12 cellular contexts compared by ENCODE assay signal in genomic region chr10:103793920-103794883, GRCh38.
DNase-seq lines count a peak whose midpoint lies in the region; ATAC-seq and TF ChIP-seq lines count a peak whose summit lies in the region.
"Had no signal": no experiment of that assay in that cellular context is flagged by ENCODE, and none has a peak within 500 bp of the region (broad histone marks: within the 10 kb centered on the region; RNA-seq: fewer than 3 reads in every experiment).

No MANE protein-coding gene starts in this region.

- H3K36me3 Mint-ChIP-seq in activated CD4-positive, alpha-beta memory T cell treated with anti-CD3 and anti-CD28 coated beads, Interleukin-2, amount 10 ng/mL, durations not matched to agents 7 days and 5 days (ENCODE audit: low read depth), result no peaks in the 10 kb centered on the region
- H3K36me3 Mint-ChIP-seq: activated naive CD4-positive, alpha-beta T cell treated with anti-CD3 and anti-CD28 coated beads, Interleukin-2, amount 10 ng/mL, durations not matched to agents 7 days and 5 days had no signal

- CTCF ChIA-PET in activated CD4-positive, alpha-beta memory T cell treated with anti-CD3 and anti-CD28 coated beads, Interleukin-2, amount 10 ng/mL, durations not matched to agents 7 days and 5 days (lab: Charles Lee), result interaction anchor here (0.7 to 2.8 kb wide), 6 partner anchors 12 to 108 kb away, joined by 3 to 6 read pairs (median 3); no protein-coding TSS in a partner anchor

- POLR2A ChIA-PET in activated CD4-positive, alpha-beta memory T cell treated with anti-CD3 and anti-CD28 coated beads, Interleukin-2, amount 10 ng/mL, durations not matched to agents 7 days and 5 days (lab: Charles Lee), result interaction anchor here (1.2 kb wide), 1 partner anchor 13 kb away, joined by 3 read pairs; no protein-coding TSS in a partner anchor

- no peak overlapping the region for H3K4me3 ChIP-seq in left ventricle myocardium inferior
- no peak overlapping the region for H3K4me3 ChIP-seq in ovary
- H3K4me3 ChIP-seq: K562 had no signal

- intact Hi-C loops in left ventricle myocardium inferior (cut with micrococcal nuclease) (no loop called here), sciatic nerve (cut with DNase I) (no loop called here), ovary (cut with DNase I) (no loop called here)

- TF ChIP-seq CTCF in left ventricle myocardium inferior (IDR thresholded peaks at IDR 0.05; ENCODE audit: borderline replicate concordance) (no peak), ovary (IDR thresholded peaks at IDR 0.05) (no peak)

- TF ChIP-seq POLR2A in ovary (IDR thresholded peaks at IDR 0.05), result no peak

- no peaks in the 10 kb centered on the region for H3K9me3 Mint-ChIP-seq in activated CD4-positive, alpha-beta memory T cell treated with anti-CD3 and anti-CD28 coated beads, Interleukin-2, amount 10 ng/mL, durations not matched to agents 7 days and 5 days
- H3K9me3 Mint-ChIP-seq: activated naive CD4-positive, alpha-beta T cell treated with anti-CD3 and anti-CD28 coated beads, Interleukin-2, amount 10 ng/mL, durations not matched to agents 7 days and 5 days; stimulated activated naive CD8-positive, alpha-beta T cell treated with anti-CD3 and anti-CD28 coated beads, Interleukin-15, amount 100 ng/mL, for 72 hours had no signal

- WGBS in ovary, 3 donors, result 79 to 86% (median 80%) methylated on average over 13 of the region's 13 CpGs

- no peak overlapping the region for H3K4me3 Mint-ChIP-seq in activated CD4-positive, alpha-beta memory T cell treated with anti-CD3 and anti-CD28 coated beads, Interleukin-2, amount 10 ng/mL, durations not matched to agents 7 days and 5 days
- H3K4me3 Mint-ChIP-seq: activated naive CD4-positive, alpha-beta T cell treated with anti-CD3 and anti-CD28 coated beads, Interleukin-2, amount 10 ng/mL, durations not matched to agents 7 days and 5 days; stimulated activated naive CD8-positive, alpha-beta T cell treated with anti-CD3 and anti-CD28 coated beads, Interleukin-15, amount 100 ng/mL, for 72 hours had no signal

- no peak overlapping the region for H3K27ac Mint-ChIP-seq in activated CD4-positive, alpha-beta memory T cell treated with anti-CD3 and anti-CD28 coated beads, Interleukin-2, amount 10 ng/mL, durations not matched to agents 7 days and 5 days
- H3K27ac Mint-ChIP-seq: stimulated activated naive CD8-positive, alpha-beta T cell treated with anti-CD3 and anti-CD28 coated beads, Interleukin-15, amount 100 ng/mL, for 72 hours had no signal

- ATAC-seq in sciatic nerve (peak; percentile 55), GM21825 (IDR thresholded peaks at IDR 0.05; ENCODE audit: unreplicated experiment) (no peak), esophagus mucosa (no peak)
- ATAC-seq: K562; stimulated activated naive CD8-positive, alpha-beta T cell treated with anti-CD3 and anti-CD28 coated beads, Interleukin-15, amount 100 ng/mL, for 72 hours had no signal

- H3K9me3 ChIP-seq in left ventricle myocardium inferior (replicated peaks) (no peaks in the 10 kb centered on the region), ovary (no peaks in the 10 kb centered on the region)

- peaks cover 9% of the 10 kb centered on the region for H3K27me3 Mint-ChIP-seq in activated CD4-positive, alpha-beta memory T cell treated with anti-CD3 and anti-CD28 coated beads, Interleukin-2, amount 10 ng/mL, durations not matched to agents 7 days and 5 days
- H3K27me3 Mint-ChIP-seq: stimulated activated naive CD8-positive, alpha-beta T cell treated with anti-CD3 and anti-CD28 coated beads, Interleukin-15, amount 100 ng/mL, for 72 hours had no signal

- H3K27ac ChIP-seq in left ventricle myocardium inferior (replicated peaks) (peak overlapping the region; percentile 65), ovary (no peak overlapping the region)

- H3K27me3 ChIP-seq in left ventricle myocardium inferior (ENCODE audit: low read depth), result no peaks in the 10 kb centered on the region
- H3K27me3 ChIP-seq in ovary, result no peaks in the 10 kb centered on the region

- H3K4me1 ChIP-seq in left ventricle myocardium inferior (peaks cover 47% of the 10 kb centered on the region), ovary (ENCODE audit: insufficient read depth) (no peaks in the 10 kb centered on the region)

- TF ChIP-seq EP300 in ovary (IDR thresholded peaks at IDR 0.05), result no peak

- peaks cover 16% of the 10 kb centered on the region for H3K4me1 Mint-ChIP-seq in activated CD4-positive, alpha-beta memory T cell treated with anti-CD3 and anti-CD28 coated beads, Interleukin-2, amount 10 ng/mL, durations not matched to agents 7 days and 5 days

- peaks cover 12% of the 10 kb centered on the region for H3K36me3 ChIP-seq in left ventricle myocardium inferior
- H3K36me3 ChIP-seq in ovary, result no peaks in the 10 kb centered on the region

- DNase-seq in HuH-7 (ENCODE audit: low spot score) (peak; percentile 88), NCI-H748 treated with DMSO at 0.1 percent for 48 hours (lab: John Stamatoyannopoulos, UW) (peak; percentile 81), left ventricle myocardium inferior (peak; percentile 16), sciatic nerve (ENCODE audit: low spot score) (no peak), ovary (no peak)
- no peak for DNase-seq in activated CD4-positive, alpha-beta memory T cell treated with anti-CD3 and anti-CD28 coated beads, Interleukin-2, amount 10 ng/mL, durations not matched to agents 7 days and 5 days
- DNase-seq: activated naive CD4-positive, alpha-beta T cell treated with anti-CD3 and anti-CD28 coated beads, Interleukin-2, amount 10 ng/mL, durations not matched to agents 7 days and 5 days; NCI-H524; stimulated activated naive CD8-positive, alpha-beta T cell treated with anti-CD3 and anti-CD28 coated beads, Interleukin-15, amount 100 ng/mL, for 72 hours had no signal

Comparison
In these comparisons a context has a peak if more than half of its experiments do, and no peak if none do; other contexts are left out.
1. DNase-seq: peak in HuH-7 (single experiment), NCI-H748 treated with DMSO at 0.1 percent for 48 hours (single experiment) and left ventricle myocardium inferior (single experiment); none in sciatic nerve (single experiment), ovary (0 of 5) and activated CD4-positive, alpha-beta memory T cell treated with anti-CD3 and anti-CD28 coated beads, Interleukin-2, amount 10 ng/mL, durations not matched to agents 7 days and 5 days (single experiment).